In the genomic region with DNA sequence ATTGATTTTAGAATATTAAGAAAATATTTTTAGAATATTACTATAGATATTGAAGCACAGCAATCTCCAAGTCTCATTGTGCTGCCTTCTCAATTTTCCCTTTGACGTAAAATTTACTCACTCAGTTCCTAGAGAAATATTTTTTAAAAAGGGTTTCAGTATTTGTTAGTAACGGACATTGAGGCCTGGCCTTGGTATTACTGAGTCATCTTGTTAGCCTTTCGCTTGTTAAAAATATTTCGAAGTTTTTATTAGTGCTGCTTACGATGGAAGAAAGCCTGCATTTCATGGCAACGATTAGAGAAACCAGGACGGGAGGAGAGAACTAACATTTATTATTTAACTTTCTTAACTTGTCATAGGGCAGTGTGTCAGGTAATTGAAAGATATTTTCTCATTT, we compare ENCODE assay signal across 22 cellular contexts.
DNase-seq lines count a peak whose midpoint lies in the region; ATAC-seq, FAIRE-seq and TF ChIP-seq lines count a peak whose summit lies in the region.
"Had no signal": no experiment of that assay in that cellular context is flagged by ENCODE, and none has a peak within 500 bp of the region (broad histone marks: within the 10 kb centered on the region; RNA-seq: fewer than 3 reads in every experiment).

No MANE protein-coding gene starts in this region.

- H3K36me3 ChIP-seq in ACC112 (ENCODE audit: insufficient read depth, low read length) (no peaks in the 10 kb centered on the region), pancreas (no peaks in the 10 kb centered on the region)
- H3K36me3 ChIP-seq: spleen had no signal

- intact Hi-C loops in pancreas (cut with DNase I): no loop called here

- no peaks in the 10 kb centered on the region for H3K9me3 Mint-ChIP-seq in HFFc6

- peaks cover 9% of the 10 kb centered on the region for H3K36me3 Mint-ChIP-seq in HFFc6 (ENCODE audit: low read depth)

- H2AFZ ChIP-seq in ACC112 (ENCODE audit: low read length, unreplicated experiment): peak overlapping the region; percentile 14
- H2AFZ ChIP-seq: parathyroid adenoma had no signal

- ATAC-seq in pancreas (peak in 3 of 4 donors; percentile 29 to 48 (median 33)), GM19328 (IDR thresholded peaks at IDR 0.05; ENCODE audit: unreplicated experiment) (no peak), GM19395 (IDR thresholded peaks at IDR 0.05; ENCODE audit: unreplicated experiment) (no peak), HG03025 (IDR thresholded peaks at IDR 0.05; ENCODE audit: low FRiP score, unreplicated experiment) (no peak)

- H3K79me2 ChIP-seq in ACC112 (ENCODE audit: control insufficient read depth, insufficient read depth, low read length, unreplicated experiment): no peaks in the 10 kb centered on the region
- H3K79me2 ChIP-seq: parathyroid adenoma had no signal

- FAIRE-seq in pancreas (lab: Jason Lieb, UNC): no peak
- FAIRE-seq: bronchial epithelial cell, H54 had no signal

- H3K4me3 ChIP-seq in ACC112 (ENCODE audit: low read depth, low read length): peak overlapping the region; percentile 21; the same call in 1 of the 2 replicates
- H3K4me3 ChIP-seq in pancreas: no peak overlapping the region
- H3K4me3 ChIP-seq: spleen had no signal

- peaks cover 49% of the 10 kb centered on the region for H3K4me1 Mint-ChIP-seq in HFFc6 (ENCODE audit: low read depth)

- no peaks in the 10 kb centered on the region for H3K9me3 ChIP-seq in pancreas
- H3K9me3 ChIP-seq: spleen had no signal

- no peaks in the 10 kb centered on the region for H3K27me3 Mint-ChIP-seq in HFFc6 (ENCODE audit: insufficient read depth)

- 62 to 65% methylated on average over 7 of the region's 7 CpGs for WGBS in pancreas, 2 donors

- H3K27me3 ChIP-seq in ACC112 (ENCODE audit: insufficient read depth, low read length) (no peaks in the 10 kb centered on the region), pancreas (no peaks in the 10 kb centered on the region)
- H3K27me3 ChIP-seq: spleen had no signal

- peak overlapping the region; percentile 93 for H3K27ac Mint-ChIP-seq in HFFc6

- H3K4me3 Mint-ChIP-seq in HFFc6: peak overlapping the region; percentile 79

- TF ChIP-seq CTCF in HFFc6 (IDR thresholded peaks at IDR 0.05): no peak
- TF ChIP-seq CTCF in pancreas (IDR thresholded peaks at IDR 0.05): no peak

- H3K27ac ChIP-seq in ACC112 (ENCODE audit: low read depth, low read length) (peak overlapping the region; percentile 68), epithelial cell of prostate (peak overlapping the region; percentile 21), pancreas (peak overlapping the region in 3 of 4 donors; percentile 8 to 53 (median 40))
- H3K27ac ChIP-seq: parathyroid adenoma, RWPE1, spleen had no signal

- peaks cover 14% of the 10 kb centered on the region for H3K4me1 ChIP-seq in ACC112 (ENCODE audit: control insufficient read depth, insufficient read depth, low read length, unreplicated experiment)
- no peaks in the 10 kb centered on the region for H3K4me1 ChIP-seq in pancreas
- H3K4me1 ChIP-seq: parathyroid adenoma, spleen had no signal

- DNase-seq in HFFc6 (peak; percentile 59), epithelial cell of prostate (ENCODE audit: low read depth, low spot score) (no peak), pancreas (no peak), germinal center (ENCODE audit: low spot score) (no peak)
- DNase-seq: 8988T; activated CD4-positive, alpha-beta T cell treated with anti-CD3 and anti-CD28 coated beads, Interleukin-2, amount 50 U/mL, for 4 hours; activated naive CD4-positive, alpha-beta T cell treated with anti-CD3 and anti-CD28 coated beads, Interleukin-2, amount 50 U/mL, for 16 hours; dermis blood vessel endothelial cell; erythroblast; NCI-H2029 treated with DMSO at 0.1 percent for 48 hours; NCI-H446; NK-92 treated with Interleukin-12 subunit alpha and Interleukin-12 subunit beta, amount 100 ng/mL, for 24 hours; spleen; SW 1271 had no signal

Comparison
In these comparisons a context has a peak if more than half of its experiments do, and no peak if none do; other contexts are left out.
1. ATAC-seq: peak in pancreas (3 of 4); none in GM19328 (single experiment), GM19395 (single experiment) and HG03025 (single experiment).
2. Peak in every context shown above with its lines, with median percentiles within 50 percentile points of each other: H3K27ac ChIP-seq.